In the genomic region with DNA sequence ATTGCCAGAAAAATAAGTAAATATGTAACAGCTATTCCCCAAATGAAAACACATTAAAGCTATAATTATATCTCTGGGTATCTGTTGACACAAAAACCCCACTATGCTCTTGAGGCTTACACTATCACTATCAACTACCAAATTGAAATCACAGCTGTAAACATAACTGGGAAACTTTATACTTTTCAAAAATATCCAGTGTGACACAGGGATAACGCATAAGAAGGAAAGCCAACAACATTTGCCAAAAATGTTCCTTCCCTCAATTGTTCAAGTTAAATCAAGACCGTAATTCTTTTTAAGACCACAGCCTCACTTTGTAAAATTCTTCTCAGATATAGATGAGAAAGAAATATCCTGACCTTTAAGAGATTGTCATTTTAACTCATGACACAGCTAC, we compare ENCODE assay signal across 1 cellular context.
TF ChIP-seq lines count a peak whose summit lies in the region.

No MANE protein-coding gene starts in this region.

TF ChIP-seq in HEK293, 187 proteins besides CTCF, POLR2A, EP300 and RAD21 (continued from another document):
- TF ChIP-seq PRDM6 (tag by site-specific recombination; IDR thresholded peaks at IDR 0.05) (0 out of 2 replicates have a peak, but pooled peaks have one; percentile 29), ZNF777 (tag by site-specific recombination; IDR thresholded peaks at IDR 0.05; ENCODE audit: borderline replicate concordance) (no peak), ZNF114 (tag by site-specific recombination; IDR thresholded peaks at IDR 0.05) (no peak), ZNF335 (tag by site-specific recombination; conservative IDR thresholded peaks at IDR 0.05) (no peak), GFI1B (tag by site-specific recombination; IDR thresholded peaks at IDR 0.05) (no peak), ZEB2 (tag by site-specific recombination; IDR thresholded peaks at IDR 0.05) (no peak), ZSCAN18 (tag by site-specific recombination; IDR thresholded peaks at IDR 0.05) (no peak), BCL11A (tag by site-specific recombination; IDR thresholded peaks at IDR 0.05; ENCODE audit: low read depth) (no peak), ZNF2 (tag by site-specific recombination; IDR thresholded peaks at IDR 0.05) (no peak), ZNF561 (tag by site-specific recombination; IDR thresholded peaks at IDR 0.05; ENCODE audit: borderline replicate concordance) (no peak), ZNF391 (tag by site-specific recombination; IDR thresholded peaks at IDR 0.05; ENCODE audit: borderline replicate concordance, low read depth) (no peak), ZNF623 (tag by site-specific recombination; IDR thresholded peaks at IDR 0.05) (no peak), EGR2 (tag by site-specific recombination; IDR thresholded peaks at IDR 0.05; ENCODE audit: low read depth) (no peak), ZNF473 (tag by site-specific recombination; IDR thresholded peaks at IDR 0.05) (no peak), SP7 (tag by site-specific recombination; IDR thresholded peaks at IDR 0.05) (peak; percentile 40; the same call in 1 of the 2 replicates), SCRT1 (tag by site-specific recombination; IDR thresholded peaks at IDR 0.05; ENCODE audit: borderline replicate concordance) (no peak), ZFP41 (tag by site-specific recombination; IDR thresholded peaks at IDR 0.05; ENCODE audit: borderline replicate concordance) (no peak), ZNF548 (tag by site-specific recombination; IDR thresholded peaks at IDR 0.05) (no peak), OVOL3 (tag by site-specific recombination; IDR thresholded peaks at IDR 0.05) (0 out of 2 replicates have a peak, but pooled peaks have one; percentile 29)
- TF ChIP-seq, protein P1, sequence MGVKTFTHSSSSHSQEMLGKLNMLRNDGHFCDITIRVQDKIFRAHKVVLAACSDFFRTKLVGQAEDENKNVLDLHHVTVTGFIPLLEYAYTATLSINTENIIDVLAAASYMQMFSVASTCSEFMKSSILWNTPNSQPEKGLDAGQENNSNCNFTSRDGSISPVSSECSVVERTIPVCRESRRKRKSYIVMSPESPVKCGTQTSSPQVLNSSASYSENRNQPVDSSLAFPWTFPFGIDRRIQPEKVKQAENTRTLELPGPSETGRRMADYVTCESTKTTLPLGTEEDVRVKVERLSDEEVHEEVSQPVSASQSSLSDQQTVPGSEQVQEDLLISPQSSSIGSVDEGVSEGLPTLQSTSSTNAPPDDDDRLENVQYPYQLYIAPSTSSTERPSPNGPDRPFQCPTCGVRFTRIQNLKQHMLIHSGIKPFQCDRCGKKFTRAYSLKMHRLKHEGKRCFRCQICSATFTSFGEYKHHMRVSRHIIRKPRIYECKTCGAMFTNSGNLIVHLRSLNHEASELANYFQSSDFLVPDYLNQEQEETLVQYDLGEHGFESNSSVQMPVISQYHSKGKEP (tag by site-specific recombination; IDR thresholded peaks at IDR 0.05): no peak
- TF ChIP-seq, protein P2, sequence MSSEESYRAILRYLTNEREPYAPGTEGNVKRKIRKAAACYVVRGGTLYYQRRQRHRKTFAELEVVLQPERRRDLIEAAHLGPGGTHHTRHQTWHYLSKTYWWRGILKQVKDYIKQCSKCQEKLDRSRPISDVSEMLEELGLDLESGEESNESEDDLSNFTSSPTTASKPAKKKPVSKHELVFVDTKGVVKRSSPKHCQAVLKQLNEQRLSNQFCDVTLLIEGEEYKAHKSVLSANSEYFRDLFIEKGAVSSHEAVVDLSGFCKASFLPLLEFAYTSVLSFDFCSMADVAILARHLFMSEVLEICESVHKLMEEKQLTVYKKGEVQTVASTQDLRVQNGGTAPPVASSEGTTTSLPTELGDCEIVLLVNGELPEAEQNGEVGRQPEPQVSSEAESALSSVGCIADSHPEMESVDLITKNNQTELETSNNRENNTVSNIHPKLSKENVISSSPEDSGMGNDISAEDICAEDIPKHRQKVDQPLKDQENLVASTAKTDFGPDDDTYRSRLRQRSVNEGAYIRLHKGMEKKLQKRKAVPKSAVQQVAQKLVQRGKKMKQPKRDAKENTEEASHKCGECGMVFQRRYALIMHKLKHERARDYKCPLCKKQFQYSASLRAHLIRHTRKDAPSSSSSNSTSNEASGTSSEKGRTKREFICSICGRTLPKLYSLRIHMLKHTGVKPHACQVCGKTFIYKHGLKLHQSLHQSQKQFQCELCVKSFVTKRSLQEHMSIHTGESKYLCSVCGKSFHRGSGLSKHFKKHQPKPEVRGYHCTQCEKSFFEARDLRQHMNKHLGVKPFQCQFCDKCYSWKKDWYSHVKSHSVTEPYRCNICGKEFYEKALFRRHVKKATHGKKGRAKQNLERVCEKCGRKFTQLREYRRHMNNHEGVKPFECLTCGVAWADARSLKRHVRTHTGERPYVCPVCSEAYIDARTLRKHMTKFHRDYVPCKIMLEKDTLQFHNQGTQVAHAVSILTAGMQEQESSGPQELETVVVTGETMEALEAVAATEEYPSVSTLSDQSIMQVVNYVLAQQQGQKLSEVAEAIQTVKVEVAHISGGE (tag by site-specific recombination; conservative IDR thresholded peaks at IDR 0.05; ENCODE audit: low read depth): no peak
- TF ChIP-seq, protein P3, sequence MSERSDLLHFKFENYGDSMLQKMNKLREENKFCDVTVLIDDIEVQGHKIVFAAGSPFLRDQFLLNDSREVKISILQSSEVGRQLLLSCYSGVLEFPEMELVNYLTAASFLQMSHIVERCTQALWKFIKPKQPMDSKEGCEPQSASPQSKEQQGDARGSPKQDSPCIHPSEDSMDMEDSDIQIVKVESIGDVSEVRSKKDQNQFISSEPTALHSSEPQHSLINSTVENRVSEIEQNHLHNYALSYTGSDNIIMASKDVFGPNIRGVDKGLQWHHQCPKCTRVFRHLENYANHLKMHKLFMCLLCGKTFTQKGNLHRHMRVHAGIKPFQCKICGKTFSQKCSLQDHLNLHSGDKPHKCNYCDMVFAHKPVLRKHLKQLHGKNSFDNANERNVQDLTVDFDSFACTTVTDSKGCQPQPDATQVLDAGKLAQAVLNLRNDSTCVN (tag by site-specific recombination; optimal IDR thresholded peaks at IDR 0.05): no peak
